ENCODE assay signal across 25 cellular contexts in the genomic region with DNA sequence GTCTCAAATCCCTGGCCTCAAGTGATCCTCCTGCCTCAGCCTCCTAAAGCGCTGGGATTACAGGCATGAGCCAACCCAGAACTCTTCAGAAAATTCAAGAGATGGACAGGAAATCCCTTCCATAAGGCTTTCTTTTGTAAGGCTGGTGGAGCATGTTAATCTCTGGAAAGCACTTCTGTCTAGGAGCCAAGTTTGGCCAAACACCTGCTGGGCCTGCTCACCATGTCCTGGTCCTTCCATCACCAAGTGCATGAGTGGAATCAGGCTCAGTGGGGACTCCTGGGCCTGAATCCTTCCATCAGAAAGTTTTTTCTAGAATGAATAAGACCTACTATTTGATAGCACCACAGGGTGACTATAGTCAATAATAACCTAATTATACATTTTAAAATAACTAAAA.
"Had no signal": no experiment of that assay in that cellular context is flagged by ENCODE, and none has a peak within 500 bp of the region (broad histone marks: within the 10 kb centered on the region; RNA-seq: fewer than 3 reads in every experiment).

No MANE protein-coding gene starts in this region.

- ATAC-seq: left colon; left lung; lower lobe of right lung; natural killer cell; right lobe of liver; stimulated activated naive B cell treated with anti-CD40 and anti-IgM and Interleukin-4, amounts not matched to agents 10 μg/mL and 1 μg/mL and 100 μg/mL, for 72 hours; stimulated activated naive CD8-positive, alpha-beta T cell treated with anti-CD3 and anti-CD28 coated beads, Interleukin-15, Interleukin-2, amounts not matched to agents 100 U/mL and 50 U/mL, for 24 hours had no signal

- H3K36me3 ChIP-seq: left lung, lower lobe of right lung, ovary, right atrium auricular region, right lobe of liver, stomach, thyroid gland, transverse colon, upper lobe of left lung, vagina had no signal

- H3K27ac ChIP-seq: left lung, lower lobe of right lung, ovary, right atrium auricular region, right lobe of liver, stomach, testis, thyroid gland, transverse colon, upper lobe of left lung, vagina had no signal

- H3K4me3 ChIP-seq: left lung, lower lobe of right lung, ovary, right atrium auricular region, right lobe of liver, smooth muscle cell, stomach, testis, thyroid gland, transverse colon, upper lobe of left lung, vagina had no signal

- H3K27me3 ChIP-seq: left lung, ovary, right atrium auricular region, right lobe of liver, stomach, testis, thyroid gland, transverse colon, upper lobe of left lung, vagina had no signal

- H3K4me2 ChIP-seq: smooth muscle cell had no signal

- DNase-seq: hypothalamus; immature natural killer cell; kidney; left colon; left lung; lower lobe of right lung; mammary epithelial cell; mesenchymal stem cell; naive B cell; natural killer cell; nephron progenitor cell; ovary; right lobe of liver; stimulated activated CD4-positive, alpha-beta T cell treated with anti-CD3 and anti-CD28 coated beads, Interleukin-2, amount 100 ng/mL, for 24 hours; stimulated activated CD4-positive, alpha-beta T cell treated with anti-CD3 and anti-CD28 coated beads, Interleukin-4, amount 100 ng/mL, for 1 hour; stimulated activated naive B cell treated with anti-CD40 and anti-IgM and Interleukin-4, amounts not matched to agents 10 μg/mL and 1 μg/mL and 100 μg/mL, for 72 hours; stimulated activated naive CD8-positive, alpha-beta T cell treated with anti-CD3 and anti-CD28 coated beads, Interleukin-15, Interleukin-2, amounts not matched to agents 100 U/mL and 50 U/mL, for 24 hours; stomach; testis; thyroid gland; transverse colon; upper lobe of left lung had no signal

- H3K9me3 ChIP-seq: left lung, lower lobe of right lung, ovary, right atrium auricular region, right lobe of liver, stomach, testis, thyroid gland, transverse colon, upper lobe of left lung, vagina had no signal
